Comparison of ENCODE assay signal across 10 cellular contexts in genomic region chr10:114519756-114520288, GRCh38.
DNase-seq lines count a peak whose midpoint lies in the region; ATAC-seq, FAIRE-seq and TF ChIP-seq lines count a peak whose summit lies in the region.
"Had no signal": no experiment of that assay in that cellular context is flagged by ENCODE, and none has a peak within 500 bp of the region (broad histone marks: within the 10 kb centered on the region; RNA-seq: fewer than 3 reads in every experiment).

No MANE protein-coding gene starts in this region.

- H3K27ac ChIP-seq in HepG2 (ENCODE audit: extremely low read length, insufficient read depth, low read length) (peak overlapping the region; percentile 55), thymus (ENCODE audit: low read depth) (peak overlapping the region; percentile 70)

- WGBS in HepG2 (ENCODE audit: low lambda C conversion rate) = 92% methylated on average over 2 of the region's 2 CpGs
- WGBS in thymus = 87% methylated on average over 2 of the region's 2 CpGs

- peak; percentile 17 for ATAC-seq in activated naive CD8-positive, alpha-beta T cell treated with anti-CD3 and anti-CD28 coated beads, Interleukin-2, amount 50 U/mL, for 24 hours
- ATAC-seq in HepG2 (peak; percentile 27), HG03354 (IDR thresholded peaks at IDR 0.05; ENCODE audit: poor library complexity, severe bottlenecking, unreplicated experiment) (no peak)
- ATAC-seq: activated CD8-positive, alpha-beta memory T cell treated with anti-CD3 and anti-CD28 coated beads, Interleukin-2, amount 10 ng/mL, durations not matched to agents 7 days and 5 days had no signal

- peaks cover 96% of the 10 kb centered on the region for H3K4me1 ChIP-seq in HepG2 (ENCODE audit: insufficient read depth, low read length)
- peaks cover 7% of the 10 kb centered on the region for H3K4me1 ChIP-seq in thymus (ENCODE audit: control insufficient read depth, insufficient read depth, low read length)

- H3K36me3 ChIP-seq in HepG2 (replicated peaks in 1 of 2; ENCODE audit: control insufficient read depth in 1 of 2, insufficient read depth in 2 of 2, low read length in 2 of 2) (peaks cover 5 to 23% of the 10 kb centered on the region in 2 experiments; a peak in 3 of 5 replicates), thymus (ENCODE audit: control insufficient read depth, insufficient read depth) (peaks cover 4% of the 10 kb centered on the region)

- CTCF ChIA-PET in HepG2 (lab: Yijun Ruan, JAX; ENCODE audit: low intra/inter-chr PET ratio, low total read pairs) = no interaction called here

- no peak for TF ChIP-seq POLR2A in HepG2 (IDR thresholded peaks at IDR 0.05; ENCODE audit: insufficient read depth in 1 of 2, low read depth in 2 of 2, low read length in 2 of 2)

- intact Hi-C loops in HepG2 (cut with micrococcal nuclease; ENCODE audit: unreplicated experiment) = no loop called here
- intact Hi-C loops in head of caudate nucleus (cut with DNase I) = no loop called here

- no TSS peak for BruUV-seq in HepG2 (replicated peaks; lab: Mats Ljungman, UMichigan)

- no peaks in the 10 kb centered on the region for H3K27me3 ChIP-seq in HepG2 (ENCODE audit: control insufficient read depth in 1 of 2, insufficient read depth in 2 of 2, low read length in 2 of 2)
- H3K27me3 ChIP-seq in thymus (ENCODE audit: control insufficient read depth, insufficient read depth) = no peaks in the 10 kb centered on the region

- TF ChIP-seq EP300 in HepG2 (IDR thresholded peaks at IDR 0.05; ENCODE audit: low read depth in 2 of 2, low read length in 2 of 2) (no peak), HepG2 (CRISPR knock-in tag; IDR thresholded peaks at IDR 0.05; ENCODE audit: borderline replicate concordance) (no peak)

- H3K79me2 ChIP-seq in HepG2 (ENCODE audit: insufficient read depth, low read length) = peaks cover 99% of the 10 kb centered on the region

- no peaks in the 10 kb centered on the region for H3K27me3 Mint-ChIP-seq in activated naive CD8-positive, alpha-beta T cell treated with anti-CD3 and anti-CD28 coated beads, Interleukin-2, amount 50 U/mL, for 24 hours
- H3K27me3 Mint-ChIP-seq: activated CD8-positive, alpha-beta memory T cell treated with anti-CD3 and anti-CD28 coated beads, Interleukin-2, amount 10 ng/mL, durations not matched to agents 7 days and 5 days had no signal

- H3K9ac ChIP-seq in HepG2 (ENCODE audit: insufficient read depth, low read depth, low read length) = peak overlapping the region; percentile 4; the same call in 1 of the 2 replicates

- H3K4me3 ChIP-seq in HepG2 (replicated peaks in 1 of 3; ENCODE audit: insufficient read depth in 1 of 3, low read depth in 2 of 3, low read length in 3 of 3) (no peak overlapping the region), thymus (ENCODE audit: low read length) (no peak overlapping the region)

- POLR2A ChIA-PET in HepG2 (lab: Yijun Ruan, JAX) = interaction anchor here (1.0 to 1.2 kb wide), 3 partner anchors 30 to 49 kb away, joined by 4 to 5 read pairs (median 4); no protein-coding TSS in a partner anchor

- peaks cover 24% of the 10 kb centered on the region for H4K20me1 ChIP-seq in HepG2 (ENCODE audit: insufficient read depth, low read length)

- H3K9me3 Mint-ChIP-seq in activated naive CD8-positive, alpha-beta T cell treated with anti-CD3 and anti-CD28 coated beads, Interleukin-2, amount 50 U/mL, for 24 hours = no peaks in the 10 kb centered on the region

- in situ Hi-C loops in HepG2 (cut with HindIII; ENCODE audit: extremely low pct_ligation_motif_present, low pct_unique_long_range_greater_than_20kb) = no loop called here

- TF ChIP-seq CTCF in HepG2 (CRISPR knock-in tag; IDR thresholded peaks at IDR 0.05) = no peak

- H3K4me2 ChIP-seq in HepG2 (ENCODE audit: low read depth, low read length) = peak overlapping the region; percentile 25

- no peak overlapping the region for H2AFZ ChIP-seq in HepG2 (ENCODE audit: low read length)

- peak overlapping the region; percentile 58 for H3K4me3 Mint-ChIP-seq in activated naive CD8-positive, alpha-beta T cell treated with anti-CD3 and anti-CD28 coated beads, Interleukin-2, amount 50 U/mL, for 24 hours
- H3K4me3 Mint-ChIP-seq: activated CD8-positive, alpha-beta memory T cell treated with anti-CD3 and anti-CD28 coated beads, Interleukin-2, amount 10 ng/mL, durations not matched to agents 7 days and 5 days had no signal

- H3K36me3 Mint-ChIP-seq in activated naive CD8-positive, alpha-beta T cell treated with anti-CD3 and anti-CD28 coated beads, Interleukin-2, amount 50 U/mL, for 24 hours (ENCODE audit: low read depth) = no peaks in the 10 kb centered on the region

- no peaks in the 10 kb centered on the region for H3K9me3 ChIP-seq in HepG2 (ENCODE audit: low read length)
- H3K9me3 ChIP-seq in thymus (ENCODE audit: control insufficient read depth) = no peaks in the 10 kb centered on the region

- FAIRE-seq in HepG2 (lab: Jason Lieb, UNC) = no peak

- peak overlapping the region; percentile 88 for H3K27ac Mint-ChIP-seq in activated naive CD8-positive, alpha-beta T cell treated with anti-CD3 and anti-CD28 coated beads, Interleukin-2, amount 50 U/mL, for 24 hours
- H3K27ac Mint-ChIP-seq: activated CD8-positive, alpha-beta memory T cell treated with anti-CD3 and anti-CD28 coated beads, Interleukin-2, amount 10 ng/mL, durations not matched to agents 7 days and 5 days had no signal

- TF ChIP-seq RAD21 in HepG2 (CRISPR knock-in tag; IDR thresholded peaks at IDR 0.05) = no peak

- peaks cover 97% of the 10 kb centered on the region for H3K4me1 Mint-ChIP-seq in activated naive CD8-positive, alpha-beta T cell treated with anti-CD3 and anti-CD28 coated beads, Interleukin-2, amount 50 U/mL, for 24 hours

- DNase-seq in NCI-H82 (lab: John Stamatoyannopoulos, UW) = peak; percentile 16
- DNase-seq in NCI-H82 treated with DMSO at 0.1 percent for 48 hours (lab: John Stamatoyannopoulos, UW; ENCODE audit: unreplicated experiment) = no peak
- no peak for DNase-seq in activated naive CD8-positive, alpha-beta T cell treated with anti-CD3 and anti-CD28 coated beads, Interleukin-2, amount 50 U/mL, for 24 hours
- DNase-seq in HepG2 (ENCODE audit: low spot score) = no peak
- no peak for DNase-seq in head of caudate nucleus
- no peak for DNase-seq in NCI-H2171 treated with DMSO at 0.1 percent for 48 hours (lab: John Stamatoyannopoulos, UW)
- DNase-seq: activated CD8-positive, alpha-beta memory T cell treated with anti-CD3 and anti-CD28 coated beads, Interleukin-2, amount 10 ng/mL, durations not matched to agents 7 days and 5 days; NCI-H1694 had no signal

TF ChIP-seq in HepG2, 621 proteins besides CTCF, POLR2A, EP300 and RAD21:
- TF ChIP-seq ZNF143 (CRISPR knock-in tag; IDR thresholded peaks at IDR 0.05) = no peak
